9 cellular contexts compared by ENCODE assay signal in the genomic region with DNA sequence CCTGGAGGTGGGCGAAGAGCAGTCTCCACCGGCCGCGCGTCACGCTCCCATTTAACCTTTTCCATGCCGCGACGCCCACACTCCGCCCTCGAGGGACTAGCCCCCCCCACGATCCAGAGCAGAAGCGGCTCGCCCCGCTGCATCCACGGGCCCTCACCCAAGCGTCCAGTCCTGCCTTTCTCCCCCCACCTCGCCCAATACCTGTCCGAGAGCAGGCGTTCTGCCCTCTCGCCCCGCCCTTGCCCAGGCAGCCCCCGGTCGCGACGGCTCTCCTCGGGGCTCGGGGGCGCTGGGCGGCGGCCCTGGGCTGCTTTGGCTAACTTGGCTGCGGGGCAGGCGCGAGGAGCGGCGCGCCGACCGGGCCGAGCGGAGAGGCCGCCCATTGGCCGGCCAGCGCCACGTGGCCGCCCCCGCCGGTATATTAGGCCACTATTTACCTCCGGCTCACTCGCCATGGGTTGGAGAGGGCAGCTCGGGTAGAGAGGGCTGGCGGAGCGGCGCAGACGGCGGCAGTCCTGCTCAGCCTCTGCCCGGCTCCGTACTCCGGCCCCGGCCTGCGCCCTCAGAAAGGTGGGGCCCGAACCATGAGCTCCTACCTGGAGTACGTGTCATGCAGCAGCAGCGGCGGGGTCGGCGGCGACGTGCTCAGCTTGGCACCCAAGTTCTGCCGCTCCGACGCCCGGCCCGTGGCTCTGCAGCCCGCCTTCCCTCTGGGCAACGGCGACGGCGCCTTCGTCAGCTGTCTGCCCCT. TPM values are rescaled to one million over a fixed set of nuclear protein-coding genes. Genes with fewer than 3 reads are reported as not detected.
A peak's percentile ranks its signal among the peaks of the same experiment; 100 is the strongest.
DNase-seq lines count a peak whose midpoint lies in the region; ATAC-seq and TF ChIP-seq lines count a peak whose summit lies in the region.
"Had no signal": no experiment of that assay in that cellular context is flagged by ENCODE, and none has a peak within 500 bp of the region (broad histone marks: within the 10 kb centered on the region; RNA-seq: fewer than 3 reads in every experiment).

A gene (plus strand): TSS at position 451 of the 751 bp plus-strand sequence. CDS start 134 bp downstream, at position 585.

- peak; percentile 46 for ATAC-seq in activated T-helper 17 cell treated with anti-CD3 and anti-CD28 coated beads, Interleukin-2, amount 50 U/mL, for 72 hours (replicated peaks)
- ATAC-seq in heart left ventricle (peak in 2 of 4 donors; percentile 60 to 82), HG03469 (IDR thresholded peaks at IDR 0.05; ENCODE audit: unreplicated experiment) (no peak), HG02840 (IDR thresholded peaks at IDR 0.05; ENCODE audit: low FRiP score, unreplicated experiment) (no peak)

- peak within 1 kb of the TSS; percentile 83 for H3K4me3 Mint-ChIP-seq in activated T-helper 17 cell treated with anti-CD3 and anti-CD28 coated beads, Interleukin-2, amount 50 U/mL, for 72 hours

- peak in 1 of 2 donors; percentile 23 for TF ChIP-seq POLR2A in heart left ventricle (IDR thresholded peaks at IDR 0.05)

- TF ChIP-seq CTCF in heart left ventricle (IDR thresholded peaks at IDR 0.05): no peak
- TF ChIP-seq CTCF in parathyroid adenoma (IDR thresholded peaks at IDR 0.05): no peak

- H3K36me3 ChIP-seq in heart left ventricle: no peaks in the 10 kb centered on the region
- H3K36me3 ChIP-seq in parathyroid adenoma (ENCODE audit: control insufficient read depth, insufficient read depth, low read length): no peaks in the 10 kb centered on the region
- H3K36me3 ChIP-seq: BLaER1 treated with 17β-estradiol and CSF1 and Interleukin-3, amounts not matched to agents 10 nM and 100 nM had no signal

- WGBS in heart left ventricle, 4 donors: 1 to 2% (median 1%) methylated on average over 41 to 80 of the region's 80 CpGs

- H3K4me2 ChIP-seq in parathyroid adenoma (ENCODE audit: low read length): peak within 1 kb of the TSS; percentile 67
- H3K4me2 ChIP-seq: BLaER1 treated with 17β-estradiol and CSF1 and Interleukin-3, amounts not matched to agents 10 nM and 100 nM had no signal

- H3K4me1 ChIP-seq in heart left ventricle (peaks cover 5 to 32% (median 22%) of the 10 kb centered on the region in 12 donors), parathyroid adenoma (peaks cover 3% of the 10 kb centered on the region)
- H3K4me1 ChIP-seq: BLaER1 treated with 17β-estradiol and CSF1 and Interleukin-3, amounts not matched to agents 10 nM and 100 nM had no signal

- H3K79me2 ChIP-seq in parathyroid adenoma: no peaks in the 10 kb centered on the region

- peak within 1 kb of the TSS; percentile 56 for H2AFZ ChIP-seq in parathyroid adenoma

- peaks cover 10% of the 10 kb centered on the region for H3K4me1 Mint-ChIP-seq in activated T-helper 17 cell treated with anti-CD3 and anti-CD28 coated beads, Interleukin-2, amount 50 U/mL, for 72 hours

- peaks cover 5% of the 10 kb centered on the region for H3K36me3 Mint-ChIP-seq in activated T-helper 17 cell treated with anti-CD3 and anti-CD28 coated beads, Interleukin-2, amount 50 U/mL, for 72 hours (ENCODE audit: low read depth)

- H3K27ac ChIP-seq in heart left ventricle: peak within 1 kb of the TSS in 4 of 12 donors; percentile 17 to 70 (median 28)
- no peak within 1 kb of the TSS for H3K27ac ChIP-seq in parathyroid adenoma
- H3K27ac ChIP-seq: BLaER1 treated with 17β-estradiol and CSF1 and Interleukin-3, amounts not matched to agents 10 nM and 100 nM had no signal

- H3K27me3 ChIP-seq in heart left ventricle: peaks cover 45 to 100% (median 84%) of the 10 kb centered on the region in 9 donors
- peaks cover 17% of the 10 kb centered on the region for H3K27me3 ChIP-seq in parathyroid adenoma (ENCODE audit: control insufficient read depth, insufficient read depth, low read length)
- H3K27me3 ChIP-seq: BLaER1 treated with 17β-estradiol and CSF1 and Interleukin-3, amounts not matched to agents 10 nM and 100 nM had no signal

- H3K4me3 ChIP-seq in heart left ventricle: peak within 1 kb of the TSS; percentile 35 to 73 (median 56)
- peak within 1 kb of the TSS; percentile 51 for H3K4me3 ChIP-seq in parathyroid adenoma (ENCODE audit: low read depth, low read length)
- H3K4me3 ChIP-seq: BLaER1 treated with 17β-estradiol and CSF1 and Interleukin-3, amounts not matched to agents 10 nM and 100 nM had no signal

- no peak within 1 kb of the TSS for H3K9ac ChIP-seq in parathyroid adenoma
- H3K9ac ChIP-seq: BLaER1 treated with 17β-estradiol and CSF1 and Interleukin-3, amounts not matched to agents 10 nM and 100 nM had no signal

- peaks cover 65% of the 10 kb centered on the region for H3K27me3 Mint-ChIP-seq in activated T-helper 17 cell treated with anti-CD3 and anti-CD28 coated beads, Interleukin-2, amount 50 U/mL, for 72 hours

- no peaks in the 10 kb centered on the region for H3K9me3 Mint-ChIP-seq in activated T-helper 17 cell treated with anti-CD3 and anti-CD28 coated beads, Interleukin-2, amount 50 U/mL, for 72 hours

- DNase-seq in NCI-H187 (lab: John Stamatoyannopoulos, UW) (peak; percentile 15 to 50), NCI-H187 treated with DMSO at 0.1 percent for 48 hours (lab: John Stamatoyannopoulos, UW) (no peak), M059J (ENCODE audit: low read depth) (peak; percentile 39), heart left ventricle (peak in 3 of 5 donors; percentile 39 to 70 (median 42))

- H3K9me3 ChIP-seq in heart left ventricle (no peaks in the 10 kb centered on the region), parathyroid adenoma (ENCODE audit: control insufficient read depth, low read length) (no peaks in the 10 kb centered on the region)

- intact Hi-C loops in heart left ventricle (cut with DNase I): no loop called here

- H3K27ac Mint-ChIP-seq in activated T-helper 17 cell treated with anti-CD3 and anti-CD28 coated beads, Interleukin-2, amount 50 U/mL, for 72 hours: no peak within 1 kb of the TSS

RNA-seq across cellular contexts. Expression of the gene that starts here (rescaled TPM):
- total RNA-seq in M059J (2014; rRNA removed; shearing (Covaris generic)): not detected in 2 replicates
- not detected for total RNA-seq in activated T-helper 17 cell treated with anti-CD3 and anti-CD28 coated beads, Interleukin-2, amount 50 U/mL, for 72 hours
- under 1 TPM in 4 of 9 donors, not detected in 5; 0.16 to 0.51 (median 0.24) TPM for total RNA-seq in heart left ventricle
- polyA plus RNA-seq in heart left ventricle: under 1 TPM in 1 of 2 donors, not detected in 1; 0.08 TPM

Comparison
In these comparisons a context has a peak if more than half of its experiments do, and no peak if none do; other contexts are left out.
1. Peak in DNase-seq in M059J; RNA of the gene not detected or under 1 TPM.
2. Peak in ATAC-seq in activated T-helper 17 cell treated with anti-CD3 and anti-CD28 coated beads, Interleukin-2, amount 50 U/mL, for 72 hours; RNA of the gene not detected or under 1 TPM.
3. Peak in DNase-seq and H3K4me3 ChIP-seq in heart left ventricle; RNA of the gene not detected or under 1 TPM.